ENCODE assay signal across 14 cellular contexts in the genomic region with DNA sequence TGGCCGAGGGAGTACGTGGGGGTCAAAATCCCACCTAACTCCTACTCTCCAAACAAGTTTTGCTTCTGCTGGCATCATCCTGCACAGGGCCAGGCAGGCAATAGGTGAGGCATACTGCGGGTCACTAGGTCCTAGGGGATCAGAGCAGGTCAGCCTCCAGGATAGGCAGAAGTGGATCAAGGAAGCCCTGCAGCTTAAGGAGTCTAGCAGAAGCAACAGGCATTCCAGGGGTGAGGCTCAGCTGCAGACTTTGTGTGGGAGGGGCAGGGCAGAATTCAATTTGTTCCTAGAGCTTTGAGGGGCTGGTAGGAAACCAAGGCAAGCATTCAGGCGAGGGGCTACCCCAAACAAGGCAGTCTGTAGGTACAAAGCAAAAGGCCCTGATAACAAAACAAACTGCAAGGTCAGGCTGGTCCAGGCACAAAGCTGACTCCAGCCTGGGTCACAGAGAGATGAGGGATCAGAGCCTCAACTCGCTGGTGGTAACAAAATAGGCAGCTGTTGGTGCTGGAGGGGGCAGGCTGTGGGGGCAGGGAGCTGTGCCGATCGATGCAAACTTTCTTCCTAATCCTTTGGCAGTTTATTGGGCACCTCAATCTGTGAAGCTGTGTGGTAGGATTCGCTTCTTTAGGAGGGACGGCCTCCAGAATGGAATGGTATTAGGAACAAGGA.
"Had no signal": no experiment of that assay in that cellular context is flagged by ENCODE, and none has a peak within 500 bp of the region (broad histone marks: within the 10 kb centered on the region; RNA-seq: fewer than 3 reads in every experiment).

No MANE protein-coding gene starts in this region.

- H3K36me3 ChIP-seq: colonic mucosa, heart left ventricle, spleen, tibial artery had no signal

- H3K27ac Mint-ChIP-seq: activated CD4-positive, alpha-beta memory T cell treated with anti-CD3 and anti-CD28 coated beads for 36 hours; activated naive CD8-positive, alpha-beta T cell treated with anti-CD3 and anti-CD28 coated beads for 36 hours; T-helper 1 cell treated with Interleukin-12 subunit alpha and Interleukin-12 subunit beta and Interleukin-4 antibody, amounts not matched to agents 30 μg/mL and 1 μg/mL, for 36 hours had no signal

- H3K36me3 Mint-ChIP-seq: activated CD4-positive, alpha-beta memory T cell treated with anti-CD3 and anti-CD28 coated beads for 36 hours; activated naive CD8-positive, alpha-beta T cell treated with anti-CD3 and anti-CD28 coated beads for 36 hours had no signal

- DNase-seq: activated CD4-positive, alpha-beta memory T cell treated with anti-CD3 and anti-CD28 coated beads for 36 hours; activated CD4-positive, alpha-beta T cell treated with anti-CD3 and anti-CD28 coated beads for 48 hours; activated naive CD4-positive, alpha-beta T cell treated with Interleukin-2 at 50 U/mL for 16 hours; activated naive CD8-positive, alpha-beta T cell treated with anti-CD3 and anti-CD28 coated beads for 36 hours; activated T-cell treated with anti-CD3 and anti-CD28 coated beads, Interleukin-2, amount 50 U/mL, for 48 hours; colonic mucosa; heart left ventricle; occipital lobe; spleen; stimulated activated CD4-positive, alpha-beta T cell treated with anti-CD3 and anti-CD28 coated beads, Interleukin-4, amount 100 ng/mL, for 24 hours; stimulated activated naive CD8-positive, alpha-beta T cell treated with anti-CD3 and anti-CD28 coated beads, Interleukin-15, Interleukin-2, amounts not matched to agents 100 U/mL and 50 U/mL, for 24 hours; tibial artery had no signal

- H3K4me1 ChIP-seq: colonic mucosa, heart left ventricle, tibial artery had no signal

- H3K4me3 ChIP-seq: colonic mucosa, heart left ventricle, spleen, tibial artery had no signal

- H3K27me3 ChIP-seq: colonic mucosa, heart left ventricle, spleen, tibial artery had no signal

- H3K9me3 Mint-ChIP-seq: activated CD4-positive, alpha-beta memory T cell treated with anti-CD3 and anti-CD28 coated beads for 36 hours; activated naive CD8-positive, alpha-beta T cell treated with anti-CD3 and anti-CD28 coated beads for 36 hours; nephron; T-helper 1 cell treated with Interleukin-12 subunit alpha and Interleukin-12 subunit beta and Interleukin-4 antibody, amounts not matched to agents 30 μg/mL and 1 μg/mL, for 36 hours had no signal

- ATAC-seq: heart left ventricle; stimulated activated naive CD8-positive, alpha-beta T cell treated with anti-CD3 and anti-CD28 coated beads, Interleukin-15, Interleukin-2, amounts not matched to agents 100 U/mL and 50 U/mL, for 24 hours had no signal

- H3K27ac ChIP-seq: colonic mucosa, heart left ventricle, spleen, tibial artery had no signal

- H3K27me3 Mint-ChIP-seq: activated CD4-positive, alpha-beta memory T cell treated with anti-CD3 and anti-CD28 coated beads for 36 hours; activated naive CD8-positive, alpha-beta T cell treated with anti-CD3 and anti-CD28 coated beads for 36 hours had no signal

- H3K4me3 Mint-ChIP-seq: activated CD4-positive, alpha-beta memory T cell treated with anti-CD3 and anti-CD28 coated beads for 36 hours; activated naive CD8-positive, alpha-beta T cell treated with anti-CD3 and anti-CD28 coated beads for 36 hours; T-helper 1 cell treated with Interleukin-12 subunit alpha and Interleukin-12 subunit beta and Interleukin-4 antibody, amounts not matched to agents 30 μg/mL and 1 μg/mL, for 36 hours had no signal

- H3K9me3 ChIP-seq: colonic mucosa, heart left ventricle, spleen, tibial artery had no signal
